ENCODE assay signal across 18 cellular contexts in genomic region chr15:45684533-45684932, GRCh38. TPM values are rescaled to one million over a fixed set of nuclear protein-coding genes. Genes with fewer than 3 reads are reported as not detected.
DNase-seq lines count a peak whose midpoint lies in the region; ATAC-seq and TF ChIP-seq lines count a peak whose summit lies in the region.
"Had no signal": no experiment of that assay in that cellular context is flagged by ENCODE, and none has a peak within 500 bp of the region (broad histone marks: within the 10 kb centered on the region; RNA-seq: fewer than 3 reads in every experiment).

No MANE protein-coding gene starts in this region.

- ATAC-seq in GM19395 (IDR thresholded peaks at IDR 0.05; ENCODE audit: unreplicated experiment), result no peak
- ATAC-seq: GM23338, HCT116 had no signal

- BruUV-seq in mammary epithelial cell (replicated peaks; lab: Mats Ljungman, UMichigan), result no TSS peak

- H3K79me2 ChIP-seq in mammary epithelial cell (ENCODE audit: insufficient read depth, low read length) (no peaks in the 10 kb centered on the region), Karpas-422 (ENCODE audit: low read length) (no peaks in the 10 kb centered on the region)

- dilution Hi-C loops in mammary epithelial cell (cut with HindIII; ENCODE audit: low sequenced_read_pairs), result no loop called here

- H3K9ac ChIP-seq in mammary epithelial cell (ENCODE audit: insufficient read depth, low read length) (no peak overlapping the region), Karpas-422 (ENCODE audit: low read length) (no peak overlapping the region)

- in situ Hi-C loops in T47D (cut with HindIII; ENCODE audit: low pct_unique_long_range_greater_than_20kb, low sequenced_read_pairs), result no loop called here
- in situ Hi-C loops in mammary epithelial cell (cut with MboI; ENCODE audit: low sequenced_read_pairs in 2 of 2), result no loop called here

- intact Hi-C loops in mammary epithelial cell (cut with micrococcal nuclease) (no loop called here), prostate gland (cut with DNase I) (no loop called here)

- TF ChIP-seq POLR2A in prostate gland (IDR thresholded peaks at IDR 0.05), result no peak

- no peaks in the 10 kb centered on the region for H3K9me3 ChIP-seq in mammary epithelial cell (replicated peaks; ENCODE audit: insufficient read depth, low read length)
- no peaks in the 10 kb centered on the region for H3K9me3 ChIP-seq in Karpas-422 (ENCODE audit: low read length)
- no peaks in the 10 kb centered on the region for H3K9me3 ChIP-seq in prostate gland

- no peak for TF ChIP-seq CTCF in mammary epithelial cell (conservative IDR thresholded peaks at IDR 0.05 in 1 of 2, IDR thresholded peaks at IDR 0.05 in 1 of 2; ENCODE audit: extremely low read depth in 1 of 2, insufficient read depth in 1 of 2, low read depth in 1 of 2, low read length in 2 of 2)
- TF ChIP-seq CTCF in VCaP (conservative IDR thresholded peaks at IDR 0.05), result no peak
- no peak for TF ChIP-seq CTCF in prostate gland (IDR thresholded peaks at IDR 0.05)

- CTCF ChIA-PET in mammary epithelial cell (lab: Charles Lee; ENCODE audit: low non-redundant PET), result no interaction called here

- H3K4me2 ChIP-seq in mammary epithelial cell (ENCODE audit: insufficient read depth, low read depth, low read length) (no peak overlapping the region), Karpas-422 (ENCODE audit: low read depth, low read length, poor library complexity, severe bottlenecking) (no peak overlapping the region)
- H3K4me2 ChIP-seq: GM23338 had no signal

- H3K4me1 ChIP-seq in mammary epithelial cell (ENCODE audit: insufficient read depth, low read length) (no peaks in the 10 kb centered on the region), Karpas-422 (ENCODE audit: low read length) (no peaks in the 10 kb centered on the region), prostate gland (replicated peaks) (no peaks in the 10 kb centered on the region)

- H3K9me2 ChIP-seq in Karpas-422 (replicated peaks; ENCODE audit: insufficient read depth, low read length), result no peaks in the 10 kb centered on the region

- H3K4me3 ChIP-seq in mammary epithelial cell (replicated peaks in 1 of 3; ENCODE audit: insufficient read depth in 1 of 3, low read depth in 2 of 3, low read length in 3 of 3), result no peak overlapping the region
- no peak overlapping the region for H3K4me3 ChIP-seq in Karpas-422 (ENCODE audit: low read length)
- H3K4me3 ChIP-seq in prostate gland, result no peak overlapping the region
- H3K4me3 ChIP-seq: GM23338 had no signal

- WGBS in mammary epithelial cell (ENCODE audit: low coverage, missing lambda C conversion rate), result 38% methylated on average over 2 of the region's 2 CpGs
- 36% methylated on average over 2 of the region's 2 CpGs for WGBS in prostate gland

- no peak overlapping the region for H2AFZ ChIP-seq in mammary epithelial cell (ENCODE audit: low read depth, low read length)
- H2AFZ ChIP-seq in Karpas-422 (ENCODE audit: low read length), result no peak overlapping the region
- H2AFZ ChIP-seq: GM23338 had no signal

- H4K20me1 ChIP-seq in mammary epithelial cell (ENCODE audit: insufficient read depth, low read length) (no peaks in the 10 kb centered on the region), Karpas-422 (ENCODE audit: insufficient read depth, low read depth, low read length) (no peaks in the 10 kb centered on the region)

- peak; percentile 67 to 97 for DNase-seq in T47D (ENCODE audit: low read depth in 1 of 2, low spot score in 1 of 2)
- DNase-seq in mammary epithelial cell, result no peak
- peak; percentile 23 for DNase-seq in Karpas-422
- DNase-seq in prostate gland (ENCODE audit: low spot score), result no peak
- no peak for DNase-seq in middle frontal gyrus (ENCODE audit: extremely low spot score, low spot score)
- no peak for DNase-seq in NCI-H2107 (lab: John Stamatoyannopoulos, UW)
- DNase-seq: C1 segment of cervical spinal cord; Calu3; CD4-positive, alpha-beta memory T cell; COR-L47; DMS53; DMS79 treated with DMSO at 0.1 percent for 48 hours; GF-D8; H9 had no signal

- H3K36me3 ChIP-seq in mammary epithelial cell (ENCODE audit: insufficient read depth, low read length) (peaks cover 29% of the 10 kb centered on the region), Karpas-422 (ENCODE audit: insufficient read depth, low read length) (no peaks in the 10 kb centered on the region), prostate gland (no peaks in the 10 kb centered on the region)

- H3K27ac ChIP-seq in mammary epithelial cell (ENCODE audit: insufficient read depth, low read depth, low read length) (no peak overlapping the region), Karpas-422 (ENCODE audit: low read length) (no peak overlapping the region), VCaP (peak overlapping the region; percentile 83), prostate gland (peak overlapping the region; percentile 2 to 32)

- H3K27me3 ChIP-seq in mammary epithelial cell (ENCODE audit: insufficient read depth, low read length), result no peaks in the 10 kb centered on the region
- no peaks in the 10 kb centered on the region for H3K27me3 ChIP-seq in Karpas-422 (ENCODE audit: low read length)
- no peaks in the 10 kb centered on the region for H3K27me3 ChIP-seq in prostate gland (replicated peaks; ENCODE audit: insufficient read depth)

RNA-seq across cellular contexts. Expression of gene SQOR, which starts 49.7 kb away (rescaled TPM):
- 100 to 1,000 TPM in 1 of 2 donors, 10 to 100 TPM in 1; 65.7 to 125 TPM for total RNA-seq in mammary epithelial cell
- 138 TPM for polyA plus RNA-seq in mammary epithelial cell
- polyA minus RNA-seq in mammary epithelial cell, result 297 TPM
- 2.1 and 3.5 TPM in 2 replicates for total RNA-seq in Karpas-422 (2014; rRNA removed; shearing (Covaris generic); ENCODE audit: low replicate concordance)
- 10 to 100 TPM; 29.4 to 83.8 TPM for total RNA-seq in prostate gland
- total RNA-seq: GM23338 had no signal

Comparison
In these comparisons a context has a peak if more than half of its experiments do, and no peak if none do; other contexts are left out.
1. DNase-seq: peak in T47D (2 of 2) and Karpas-422 (single experiment); none in mammary epithelial cell (single experiment), prostate gland (single experiment), middle frontal gyrus (single experiment) and NCI-H2107 (single experiment).
2. H3K27ac ChIP-seq: peak in VCaP (single experiment) and prostate gland (2 of 2); none in mammary epithelial cell (single experiment) and Karpas-422 (single experiment).